ENCODE assay signal across 10 cellular contexts in genomic region chr13:73717632-73718031, GRCh38.
DNase-seq lines count a peak whose midpoint lies in the region; TF ChIP-seq lines count a peak whose summit lies in the region.
"Had no signal": no experiment of that assay in that cellular context is flagged by ENCODE, and none has a peak within 500 bp of the region (broad histone marks: within the 10 kb centered on the region; RNA-seq: fewer than 3 reads in every experiment).

No MANE protein-coding gene starts in this region.

- peak; percentile 16 to 28 for DNase-seq in activated CD4-positive, alpha-beta T cell treated with anti-CD3 and anti-CD28 coated beads for 4 hours
- no peak for DNase-seq in activated CD4-positive, alpha-beta T cell treated with anti-CD3 and anti-CD28 coated beads, Interleukin-2, amount 50 U/mL, for 1 hour
- DNase-seq in RPMI7951 (ENCODE audit: low read depth): peak; percentile 62
- peak; percentile 70 for DNase-seq in choroid plexus epithelial cell (ENCODE audit: low read depth)
- no peak for DNase-seq in NCI-H1436 (lab: John Stamatoyannopoulos, UW)
- DNase-seq in NCI-H345 treated with DMSO at 0.1 percent for 48 hours (lab: John Stamatoyannopoulos, UW; ENCODE audit: unreplicated experiment): no peak
- no peak for DNase-seq in T-helper 9 cell
- DNase-seq: GOT3, nephron progenitor cell had no signal

- no peaks in the 10 kb centered on the region for H3K27me3 Mint-ChIP-seq in nephron (ENCODE audit: low read depth)

- peaks cover 28% of the 10 kb centered on the region for H3K36me3 Mint-ChIP-seq in nephron (ENCODE audit: low read depth)

- no peak overlapping the region for H3K4me3 Mint-ChIP-seq in nephron
- H3K4me3 Mint-ChIP-seq: nephron progenitor cell had no signal

- H3K4me1 Mint-ChIP-seq in nephron: peaks cover 24% of the 10 kb centered on the region
- H3K4me1 Mint-ChIP-seq: nephron progenitor cell had no signal

- H3K4me3 ChIP-seq in choroid plexus epithelial cell (ENCODE audit: low read depth, low read length): no peak overlapping the region

- H3K9me3 Mint-ChIP-seq in nephron: no peaks in the 10 kb centered on the region
- H3K9me3 Mint-ChIP-seq: nephron progenitor cell had no signal

- peak overlapping the region in 2 of 3 experiments; percentile 13 to 19 for H3K27ac Mint-ChIP-seq in nephron
- H3K27ac Mint-ChIP-seq: nephron progenitor cell had no signal

- no peak for TF ChIP-seq CTCF in choroid plexus epithelial cell (conservative IDR thresholded peaks at IDR 0.05; ENCODE audit: low read depth, low read length)
- TF ChIP-seq CTCF in nephron (IDR thresholded peaks at IDR 0.05; ENCODE audit: unreplicated experiment in 3 of 3): no peak

Comparison
In these comparisons a context has a peak if more than half of its experiments do, and no peak if none do; other contexts are left out.
1. DNase-seq: peak in activated CD4-positive, alpha-beta T cell treated with anti-CD3 and anti-CD28 coated beads for 4 hours (2 of 2), RPMI7951 (single experiment) and choroid plexus epithelial cell (single experiment); none in activated CD4-positive, alpha-beta T cell treated with anti-CD3 and anti-CD28 coated beads, Interleukin-2, amount 50 U/mL, for 1 hour (single experiment), NCI-H1436 (single experiment), NCI-H345 treated with DMSO at 0.1 percent for 48 hours (single experiment) and T-helper 9 cell (single experiment).